Comparison of ENCODE assay signal across 8 cellular contexts in the genomic region with DNA sequence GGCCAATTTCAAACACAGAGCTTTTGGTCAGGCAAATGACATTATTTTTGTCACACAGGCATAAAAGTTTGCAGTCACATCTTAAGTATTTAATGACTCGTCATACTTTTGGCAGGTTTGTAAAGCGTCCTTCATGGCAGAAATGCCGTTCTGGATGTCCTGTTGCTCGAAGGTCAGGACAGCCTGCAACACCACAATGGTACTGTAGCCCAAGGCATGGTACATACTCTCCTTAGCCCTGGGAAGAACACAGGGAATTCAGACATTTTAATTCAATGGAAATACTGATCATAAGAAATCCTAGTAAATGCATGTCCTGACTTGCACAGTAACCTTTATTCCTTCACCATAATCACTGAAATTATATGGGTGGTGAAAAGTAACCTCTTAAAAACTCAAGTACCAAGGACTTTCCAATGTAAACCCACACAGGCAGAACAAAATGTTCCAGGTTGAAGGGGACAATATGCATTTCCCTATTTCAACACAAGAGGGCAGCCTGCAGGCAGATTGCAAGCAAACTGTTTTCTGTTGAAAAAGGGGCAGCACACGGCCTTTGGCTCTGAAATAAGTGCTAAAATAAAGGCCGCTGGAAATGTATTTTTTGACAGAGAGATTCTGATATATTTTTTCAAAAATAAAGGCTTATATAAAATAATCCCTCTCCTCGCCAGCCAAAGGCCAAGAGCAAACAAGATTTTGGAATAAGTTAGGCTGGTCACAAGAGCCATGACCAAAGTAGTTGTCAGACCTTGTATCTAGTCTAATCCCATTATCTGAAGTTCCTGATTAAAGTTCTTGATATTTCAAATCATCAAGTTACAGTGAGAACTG.
A peak's percentile ranks its signal among the peaks of the same experiment; 100 is the strongest.
DNase-seq lines count a peak whose midpoint lies in the region; ATAC-seq and TF ChIP-seq lines count a peak whose summit lies in the region.

No MANE protein-coding gene starts in this region.

- no peaks in the 10 kb centered on the region for H3K4me1 Mint-ChIP-seq in CD14-positive monocyte
- H3K4me1 Mint-ChIP-seq in neural progenitor cell: peaks cover 6% of the 10 kb centered on the region

- H3K9me3 ChIP-seq in NT2/D1 (ENCODE audit: insufficient read depth, low read length): no peaks in the 10 kb centered on the region
- H3K9me3 ChIP-seq in neural progenitor cell (ENCODE audit: low read depth): no peaks in the 10 kb centered on the region
- H3K9me3 ChIP-seq in thyroid gland: no peaks in the 10 kb centered on the region

- no peak overlapping the region for H3K4me2 ChIP-seq in neural progenitor cell

- no peaks in the 10 kb centered on the region for H3K4me1 ChIP-seq in NT2/D1 (ENCODE audit: insufficient read depth, insufficient read length)
- H3K4me1 ChIP-seq in neural progenitor cell: peaks cover 3% of the 10 kb centered on the region
- peaks cover 22 to 23% of the 10 kb centered on the region in 2 donors for H3K4me1 ChIP-seq in thyroid gland

- no peaks in the 10 kb centered on the region for H3F3A ChIP-seq in neural progenitor cell (ENCODE audit: low read depth)

- H3K27me3 Mint-ChIP-seq in CD14-positive monocyte (ENCODE audit: low read depth in 3 of 3) (no peaks in the 10 kb centered on the region), neural progenitor cell (ENCODE audit: insufficient read depth, low read depth) (peaks cover 2% of the 10 kb centered on the region)

- H3K9me3 Mint-ChIP-seq in CD14-positive monocyte (peaks cover 0 to 11% (median 5%) of the 10 kb centered on the region in 7 donors), neural progenitor cell (peaks cover 2% of the 10 kb centered on the region)

- H3K4me3 Mint-ChIP-seq in CD14-positive monocyte (no peak overlapping the region), neural progenitor cell (no peak overlapping the region)

- H3K27ac Mint-ChIP-seq in CD14-positive monocyte (no peak overlapping the region), neural progenitor cell (no peak overlapping the region)

- H4K20me1 ChIP-seq in neural progenitor cell (ENCODE audit: low read depth): no peaks in the 10 kb centered on the region

- no peaks in the 10 kb centered on the region for H3K36me3 ChIP-seq in NT2/D1 (ENCODE audit: insufficient read depth, insufficient read length, low read length)
- no peaks in the 10 kb centered on the region for H3K36me3 ChIP-seq in neural progenitor cell
- no peaks in the 10 kb centered on the region for H3K36me3 ChIP-seq in thyroid gland

- H3K79me2 ChIP-seq in neural progenitor cell (ENCODE audit: low read depth): no peaks in the 10 kb centered on the region

- no peak overlapping the region for H2AFZ ChIP-seq in neural progenitor cell (replicated peaks)

- no peaks in the 10 kb centered on the region for H3K27me3 ChIP-seq in NT2/D1 (ENCODE audit: insufficient read depth, insufficient read length)
- H3K27me3 ChIP-seq in neural progenitor cell: no peaks in the 10 kb centered on the region
- H3K27me3 ChIP-seq in thyroid gland: no peaks in the 10 kb centered on the region

- intact Hi-C loops in CD14-positive monocyte (cut with micrococcal nuclease) (loop anchor here in 1 of 2 donors (10.0 kb wide), 1 partner anchor 393 kb away; no protein-coding TSS in a partner anchor), thyroid gland (cut with DNase I) (loop anchor here (10.0 kb wide), 1 partner anchor 393 kb away; no protein-coding TSS in a partner anchor)

- H3K27ac ChIP-seq in neural progenitor cell (no peak overlapping the region), thyroid gland (peak overlapping the region; percentile 60 to 78 (median 76))

- peak; percentile 81 for ATAC-seq in GM19043 (IDR thresholded peaks at IDR 0.05; ENCODE audit: low read depth, unreplicated experiment)

- peak; percentile 97 for TF ChIP-seq CTCF in CD14-positive monocyte (IDR thresholded peaks at IDR 0.05)
- TF ChIP-seq CTCF in fibroblast of mammary gland (conservative IDR thresholded peaks at IDR 0.05; ENCODE audit: control insufficient read depth, insufficient read depth, low read depth, low read length): peak; percentile 97
- peak; percentile 93 for TF ChIP-seq CTCF in neural progenitor cell (IDR thresholded peaks at IDR 0.05)
- peak; percentile 66 to 96 (median 91) for TF ChIP-seq CTCF in thyroid gland (IDR thresholded peaks at IDR 0.05)

- WGBS in thyroid gland, 2 donors: 35 to 42% methylated on average over 7 of the region's 7 CpGs

- H3K4me3 ChIP-seq in NT2/D1 (ENCODE audit: insufficient read length, low read depth): no peak overlapping the region
- H3K4me3 ChIP-seq in fibroblast of mammary gland (ENCODE audit: control insufficient read depth, low read depth, low read length): no peak overlapping the region
- H3K4me3 ChIP-seq in neural progenitor cell: no peak overlapping the region
- H3K4me3 ChIP-seq in thyroid gland (replicated peaks in 1 of 3): no peak overlapping the region

- peak; percentile 51 for DNase-seq in CD14-positive monocyte (ENCODE audit: low spot score)
- peak; percentile 20 for DNase-seq in HK-2 (ENCODE audit: unreplicated experiment)
- DNase-seq in NT2/D1 (ENCODE audit: low read depth, low spot score): peak; percentile 77
- DNase-seq in activated T-cell treated with anti-CD3 and anti-CD28 coated beads for 48 hours (ENCODE audit: low read depth): peak; percentile 27
- DNase-seq in fibroblast of mammary gland (ENCODE audit: low read depth): peak; percentile 83
- DNase-seq in neural progenitor cell (ENCODE audit: low spot score): peak; percentile 79
- peak; percentile 69 to 71 for DNase-seq in thyroid gland

- H3K36me3 Mint-ChIP-seq in CD14-positive monocyte: peaks cover 11 to 17% of the 10 kb centered on the region in 2 donors
- H3K36me3 Mint-ChIP-seq in neural progenitor cell: peaks cover 2% of the 10 kb centered on the region

- H3K9ac ChIP-seq in NT2/D1 (ENCODE audit: insufficient read length, low read depth) (no peak overlapping the region), neural progenitor cell (no peak overlapping the region)

- no peak for TF ChIP-seq POLR2A in thyroid gland (IDR thresholded peaks at IDR 0.05)

Comparison
In these comparisons a context has a peak if more than half of its experiments do, and no peak if none do; other contexts are left out.
1. DNase-seq: peak in every context shown above with its lines; median percentile 83 in fibroblast of mammary gland; 79 in neural progenitor cell; 77 in NT2/D1; 70 in thyroid gland; 51 in CD14-positive monocyte; 27 in activated T-cell treated with anti-CD3 and anti-CD28 coated beads for 48 hours; 20 in HK-2.